In genomic region chr17:40224707-40225092, GRCh38 we compare ENCODE assay signal across 10 cellular contexts. TPM values are rescaled to one million over a fixed set of nuclear protein-coding genes. Genes with fewer than 3 reads are reported as not detected.
A peak's percentile ranks its signal among the peaks of the same experiment; 100 is the strongest.
DNase-seq lines count a peak whose midpoint lies in the region; ATAC-seq and TF ChIP-seq lines count a peak whose summit lies in the region.
"Had no signal": no experiment of that assay in that cellular context is flagged by ENCODE, and none has a peak within 500 bp of the region (broad histone marks: within the 10 kb centered on the region; RNA-seq: fewer than 3 reads in every experiment).

No MANE protein-coding gene starts in this region.

- H3K4me3 Mint-ChIP-seq in T-helper 17 cell (no peak overlapping the region), neural progenitor cell (peak overlapping the region; percentile 28)

- peaks cover 13% of the 10 kb centered on the region for H4K20me1 ChIP-seq in neural progenitor cell (ENCODE audit: low read depth)

- no peak overlapping the region for H2AFZ ChIP-seq in neural progenitor cell (replicated peaks)

- H3K9me3 Mint-ChIP-seq in neural progenitor cell, result no peaks in the 10 kb centered on the region
- H3K9me3 Mint-ChIP-seq: CD4-positive, alpha-beta memory T cell had no signal

- TF ChIP-seq CTCF in neural progenitor cell (IDR thresholded peaks at IDR 0.05), result no peak

- H3K79me2 ChIP-seq in neural progenitor cell (ENCODE audit: low read depth), result peaks cover 80% of the 10 kb centered on the region

- H3K36me3 ChIP-seq in neural progenitor cell, result no peaks in the 10 kb centered on the region

- H3F3A ChIP-seq in neural progenitor cell (ENCODE audit: low read depth), result peaks cover 20% of the 10 kb centered on the region

- no peak overlapping the region for H3K4me2 ChIP-seq in neural progenitor cell

- peaks cover 6% of the 10 kb centered on the region for H3K36me3 Mint-ChIP-seq in T-helper 17 cell (ENCODE audit: low read depth)
- peaks cover 13% of the 10 kb centered on the region for H3K36me3 Mint-ChIP-seq in neural progenitor cell

- no peak for ATAC-seq in T-helper 17 cell
- no peak for ATAC-seq in HG03159 (IDR thresholded peaks at IDR 0.05; ENCODE audit: unreplicated experiment)
- ATAC-seq in HG02642 (IDR thresholded peaks at IDR 0.05; ENCODE audit: poor library complexity, unreplicated experiment), result no peak
- ATAC-seq: SK-N-SH treated with all-trans-retinoic acid at 6 μM for 48 hours had no signal

- peaks cover 4% of the 10 kb centered on the region for H3K4me1 ChIP-seq in neural progenitor cell

- no peaks in the 10 kb centered on the region for H3K9me3 ChIP-seq in T-helper 17 cell (ENCODE audit: control insufficient read depth, low read length, poor library complexity, severe bottlenecking)
- H3K9me3 ChIP-seq in neural progenitor cell (ENCODE audit: low read depth), result no peaks in the 10 kb centered on the region

- H3K27me3 ChIP-seq in neural progenitor cell, result no peaks in the 10 kb centered on the region

- H3K27ac Mint-ChIP-seq in T-helper 17 cell (peak overlapping the region; percentile 67), neural progenitor cell (peak overlapping the region; percentile 62)

- H3K9ac ChIP-seq in neural progenitor cell, result no peak overlapping the region

- peak overlapping the region; percentile 37 for H3K27ac ChIP-seq in neural progenitor cell

- no peak overlapping the region for H3K4me3 ChIP-seq in neural progenitor cell

- H3K27me3 Mint-ChIP-seq in T-helper 17 cell (no peaks in the 10 kb centered on the region), neural progenitor cell (ENCODE audit: insufficient read depth, low read depth) (peaks cover 2% of the 10 kb centered on the region)
- H3K27me3 Mint-ChIP-seq: CD4-positive, alpha-beta memory T cell had no signal

- DNase-seq in AG08396 (ENCODE audit: low spot score), result peak; percentile 44
- no peak for DNase-seq in T-helper 17 cell
- DNase-seq in fibroblast of gingiva (ENCODE audit: low read depth), result peak; percentile 53
- DNase-seq in neural progenitor cell (ENCODE audit: low spot score), result no peak
- no peak for DNase-seq in DMS153 (lab: John Stamatoyannopoulos, UW)
- DNase-seq in stimulated activated CD4-positive, alpha-beta T cell treated with anti-CD3 and anti-CD28 coated beads, Interleukin-4, amount 100 ng/mL, for 4 hours, result no peak
- DNase-seq: CD4-positive, alpha-beta memory T cell had no signal

- H3K4me1 Mint-ChIP-seq in T-helper 17 cell (peaks cover 28% of the 10 kb centered on the region), neural progenitor cell (peaks cover 29% of the 10 kb centered on the region)

RNA-seq across cellular contexts. Expression of gene WIPF2, which starts 5.6 kb away (rescaled TPM):
- total RNA-seq in T-helper 17 cell (10 to 100 TPM; 26.4 to 33.1 TPM), neural progenitor cell (ENCODE audit: low replicate concordance) (6.8 and 9.3 TPM in 2 replicates)

RNA-seq across cellular contexts. Expression of gene RAPGEFL1, which starts 47.4 kb away (rescaled TPM):
- total RNA-seq in T-helper 17 cell, result 10 to 100 TPM in 1 of 2 donors, 1 to 10 TPM in 1; 6.9 to 10.5 TPM
- 6.8 and 8.3 TPM in 2 replicates for total RNA-seq in neural progenitor cell (ENCODE audit: low replicate concordance)

Comparison
In these comparisons a context has a peak if more than half of its experiments do, and no peak if none do; other contexts are left out.
1. DNase-seq: peak in AG08396 (single experiment) and fibroblast of gingiva (single experiment); none in T-helper 17 cell (0 of 3), neural progenitor cell (single experiment), DMS153 (single experiment) and stimulated activated CD4-positive, alpha-beta T cell treated with anti-CD3 and anti-CD28 coated beads, Interleukin-4, amount 100 ng/mL, for 4 hours (0 of 2).